Comparison of ENCODE assay signal across 34 cellular contexts in genomic region chr4:16607693-16608092, GRCh38.
"Had no signal": no experiment of that assay in that cellular context is flagged by ENCODE, and none has a peak within 500 bp of the region (broad histone marks: within the 10 kb centered on the region; RNA-seq: fewer than 3 reads in every experiment).

No MANE protein-coding gene starts in this region.

- H3K27me3 ChIP-seq: cardiac muscle cell had no signal

- DNase-seq: activated B cell treated with CpG ODN at 0.5 μM for 24 hours; activated CD4-positive, alpha-beta T cell treated with anti-CD3 and anti-CD28 coated beads for 4 hours; activated CD4-positive, alpha-beta T cell treated with anti-CD3 and anti-CD28 coated beads, Interleukin-2, amount 50 U/mL, for 4 hours; activated CD4-positive, CD25-positive, alpha-beta regulatory T cell treated with anti-CD3 and anti-CD28 coated beads, Interleukin-2, amount 50 U/mL, for 72 hours; activated CD8-positive, alpha-beta T cell treated with anti-CD3 and anti-CD28 coated beads for 36 hours; activated effector memory CD4-positive, alpha-beta T cell treated with anti-CD3 and anti-CD28 coated beads, Interleukin-2, amount 50 U/mL, for 16 hours; activated naive CD4-positive, alpha-beta T cell; activated naive CD4-positive, alpha-beta T cell treated with anti-CD3 and anti-CD28 coated beads, Interleukin-2, amount 50 U/mL, for 16 hours; activated naive CD8-positive, alpha-beta T cell treated with anti-CD3 and anti-CD28 coated beads for 36 hours; activated T-cell treated with anti-CD3 and anti-CD28 coated beads, Interleukin-2, amount 50 U/mL, for 1 hour; activated T-cell treated with anti-CD3 and anti-CD28 coated beads, Interleukin-2, amount 50 U/mL, for 72 hours; amniotic stem cell; aorta; MM.1S; MV-4-11; NCI-H1092; NCI-H1436 treated with DMSO at 0.1 percent for 48 hours; NCI-H187; NCI-H2029 treated with DMSO at 0.1 percent for 48 hours; NCI-H2107; NCI-H2171; NCI-H510A; NCI-H526; NCI-H748 treated with DMSO at 0.1 percent for 48 hours; SIG-M5; T-cell; T-helper 17 cell; T-helper 9 cell had no signal

- ATAC-seq: activated CD8-positive, alpha-beta T cell treated with anti-CD3 and anti-CD28 coated beads for 36 hours; activated T-cell treated with anti-CD3 and anti-CD28 coated beads, Interleukin-2, amount 50 U/mL, for 72 hours; activated T-helper 17 cell treated with anti-CD3 and anti-CD28 coated beads, Interleukin-2, amount 50 U/mL, for 72 hours; Panc1; SK-N-SH treated with all-trans-retinoic acid at 6 μM for 48 hours; T-cell; T-helper 17 cell had no signal

- H3K4me3 ChIP-seq: cardiac muscle cell had no signal

- H3K9me3 Mint-ChIP-seq: activated CD8-positive, alpha-beta T cell treated with anti-CD3 and anti-CD28 coated beads for 36 hours; activated naive CD8-positive, alpha-beta T cell treated with anti-CD3 and anti-CD28 coated beads for 36 hours had no signal

- H3K36me3 Mint-ChIP-seq: activated naive CD8-positive, alpha-beta T cell treated with anti-CD3 and anti-CD28 coated beads for 36 hours; T-cell had no signal

- H3K4me3 Mint-ChIP-seq: activated B cell treated with CpG ODN at 0.5 μM for 24 hours; activated CD8-positive, alpha-beta T cell treated with anti-CD3 and anti-CD28 coated beads for 36 hours; activated naive CD8-positive, alpha-beta T cell treated with anti-CD3 and anti-CD28 coated beads for 36 hours; activated T-cell treated with anti-CD3 and anti-CD28 coated beads, Interleukin-2, amount 50 U/mL, for 72 hours; activated T-helper 17 cell treated with anti-CD3 and anti-CD28 coated beads, Interleukin-2, amount 50 U/mL, for 72 hours; central memory CD8-positive, alpha-beta T cell; T-cell; T-helper 17 cell had no signal

- H3K36me3 ChIP-seq: cardiac muscle cell had no signal

- H3K27ac ChIP-seq: cardiac muscle cell, VCaP had no signal

- H3K27ac Mint-ChIP-seq: activated B cell treated with CpG ODN at 0.5 μM for 24 hours; activated CD8-positive, alpha-beta T cell treated with anti-CD3 and anti-CD28 coated beads for 36 hours; activated naive CD8-positive, alpha-beta T cell treated with anti-CD3 and anti-CD28 coated beads for 36 hours; activated T-cell treated with anti-CD3 and anti-CD28 coated beads, Interleukin-2, amount 50 U/mL, for 72 hours; activated T-helper 17 cell treated with anti-CD3 and anti-CD28 coated beads, Interleukin-2, amount 50 U/mL, for 72 hours; T-cell; T-helper 17 cell had no signal

- H3K4me1 Mint-ChIP-seq: activated B cell treated with CpG ODN at 0.5 μM for 24 hours; activated naive CD8-positive, alpha-beta T cell treated with anti-CD3 and anti-CD28 coated beads for 36 hours; activated T-helper 17 cell treated with anti-CD3 and anti-CD28 coated beads, Interleukin-2, amount 50 U/mL, for 72 hours; central memory CD8-positive, alpha-beta T cell; T-cell; T-helper 17 cell had no signal

- H3K27me3 Mint-ChIP-seq: activated B cell treated with CpG ODN at 0.5 μM for 24 hours; activated CD8-positive, alpha-beta T cell treated with anti-CD3 and anti-CD28 coated beads for 36 hours; activated naive CD8-positive, alpha-beta T cell treated with anti-CD3 and anti-CD28 coated beads for 36 hours; activated T-helper 17 cell treated with anti-CD3 and anti-CD28 coated beads, Interleukin-2, amount 50 U/mL, for 72 hours; central memory CD8-positive, alpha-beta T cell; T-helper 17 cell had no signal
